ENCODE assay signal across 1 cellular context in the genomic region with DNA sequence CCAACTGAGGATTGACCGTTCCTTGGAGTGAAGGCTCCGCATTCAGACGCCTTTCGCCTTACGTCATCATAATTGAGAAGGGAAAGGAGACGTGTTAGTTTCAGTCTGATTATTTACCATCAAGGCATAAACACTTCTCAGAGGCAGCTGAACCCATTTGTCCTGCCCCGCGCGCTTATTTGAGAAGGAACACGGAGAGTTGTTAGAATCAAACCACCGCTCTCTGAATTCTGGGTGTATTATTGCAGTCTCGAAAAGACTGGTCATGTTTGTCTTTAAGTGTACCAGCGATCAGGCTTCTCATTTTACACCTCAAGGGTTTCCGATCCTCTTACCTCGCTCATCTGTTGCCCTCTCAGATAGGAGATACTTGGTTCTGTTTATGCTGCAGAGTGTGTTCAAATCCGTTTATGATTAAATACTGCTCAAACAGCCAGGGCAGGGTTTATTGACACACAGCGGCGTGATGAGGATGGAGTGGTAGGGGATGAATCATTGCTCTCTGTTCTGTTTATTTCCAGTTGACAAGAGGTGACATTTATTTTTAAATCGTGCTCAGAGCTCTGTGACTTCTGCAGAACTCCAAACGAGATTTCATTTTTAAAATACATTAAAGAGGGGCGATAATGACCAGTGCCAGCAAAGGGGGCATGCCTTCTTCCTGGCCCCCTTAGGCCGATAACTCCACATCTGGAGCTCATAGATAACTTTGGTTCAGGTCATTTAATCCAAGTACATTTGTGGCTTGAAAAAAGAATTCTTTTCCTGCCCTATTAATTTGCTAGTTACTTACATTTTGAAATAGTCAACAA.
A peak's percentile ranks its signal among the peaks of the same experiment; 100 is the strongest.
TF ChIP-seq lines count a peak whose summit lies in the region.

No MANE protein-coding gene starts in this region.

TF ChIP-seq in K562, 482 proteins besides CTCF, POLR2A, EP300 and RAD21 (continued from another document and continues in another):
- TF ChIP-seq, protein P1, sequence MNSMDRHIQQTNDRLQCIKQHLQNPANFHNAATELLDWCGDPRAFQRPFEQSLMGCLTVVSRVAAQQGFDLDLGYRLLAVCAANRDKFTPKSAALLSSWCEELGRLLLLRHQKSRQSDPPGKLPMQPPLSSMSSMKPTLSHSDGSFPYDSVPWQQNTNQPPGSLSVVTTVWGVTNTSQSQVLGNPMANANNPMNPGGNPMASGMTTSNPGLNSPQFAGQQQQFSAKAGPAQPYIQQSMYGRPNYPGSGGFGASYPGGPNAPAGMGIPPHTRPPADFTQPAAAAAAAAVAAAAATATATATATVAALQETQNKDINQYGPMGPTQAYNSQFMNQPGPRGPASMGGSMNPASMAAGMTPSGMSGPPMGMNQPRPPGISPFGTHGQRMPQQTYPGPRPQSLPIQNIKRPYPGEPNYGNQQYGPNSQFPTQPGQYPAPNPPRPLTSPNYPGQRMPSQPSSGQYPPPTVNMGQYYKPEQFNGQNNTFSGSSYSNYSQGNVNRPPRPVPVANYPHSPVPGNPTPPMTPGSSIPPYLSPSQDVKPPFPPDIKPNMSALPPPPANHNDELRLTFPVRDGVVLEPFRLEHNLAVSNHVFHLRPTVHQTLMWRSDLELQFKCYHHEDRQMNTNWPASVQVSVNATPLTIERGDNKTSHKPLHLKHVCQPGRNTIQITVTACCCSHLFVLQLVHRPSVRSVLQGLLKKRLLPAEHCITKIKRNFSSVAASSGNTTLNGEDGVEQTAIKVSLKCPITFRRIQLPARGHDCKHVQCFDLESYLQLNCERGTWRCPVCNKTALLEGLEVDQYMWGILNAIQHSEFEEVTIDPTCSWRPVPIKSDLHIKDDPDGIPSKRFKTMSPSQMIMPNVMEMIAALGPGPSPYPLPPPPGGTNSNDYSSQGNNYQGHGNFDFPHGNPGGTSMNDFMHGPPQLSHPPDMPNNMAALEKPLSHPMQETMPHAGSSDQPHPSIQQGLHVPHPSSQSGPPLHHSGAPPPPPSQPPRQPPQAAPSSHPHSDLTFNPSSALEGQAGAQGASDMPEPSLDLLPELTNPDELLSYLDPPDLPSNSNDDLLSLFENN (IDR thresholded peaks at IDR 0.05; ENCODE audit: low read depth in 2 of 2, low read length in 2 of 2): no peak
- no peak for TF ChIP-seq CBX5 (IDR thresholded peaks at IDR 0.05; ENCODE audit: borderline replicate concordance, low read depth)
- no peak for TF ChIP-seq GTF2E2 (tag; IDR thresholded peaks at IDR 0.05)
- TF ChIP-seq ZC3H11A (IDR thresholded peaks at IDR 0.05; ENCODE audit: low read depth, low read length): no peak
- TF ChIP-seq RHOXF2B (CRISPR knock-in tag; conservative IDR thresholded peaks at IDR 0.05): no peak
- TF ChIP-seq KDM4B (IDR thresholded peaks at IDR 0.05; ENCODE audit: borderline replicate concordance in 2 of 2, low read depth in 1 of 2): no peak
- TF ChIP-seq, protein P2, sequence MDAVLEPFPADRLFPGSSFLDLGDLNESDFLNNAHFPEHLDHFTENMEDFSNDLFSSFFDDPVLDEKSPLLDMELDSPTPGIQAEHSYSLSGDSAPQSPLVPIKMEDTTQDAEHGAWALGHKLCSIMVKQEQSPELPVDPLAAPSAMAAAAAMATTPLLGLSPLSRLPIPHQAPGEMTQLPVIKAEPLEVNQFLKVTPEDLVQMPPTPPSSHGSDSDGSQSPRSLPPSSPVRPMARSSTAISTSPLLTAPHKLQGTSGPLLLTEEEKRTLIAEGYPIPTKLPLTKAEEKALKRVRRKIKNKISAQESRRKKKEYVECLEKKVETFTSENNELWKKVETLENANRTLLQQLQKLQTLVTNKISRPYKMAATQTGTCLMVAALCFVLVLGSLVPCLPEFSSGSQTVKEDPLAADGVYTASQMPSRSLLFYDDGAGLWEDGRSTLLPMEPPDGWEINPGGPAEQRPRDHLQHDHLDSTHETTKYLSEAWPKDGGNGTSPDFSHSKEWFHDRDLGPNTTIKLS (IDR thresholded peaks at IDR 0.05; ENCODE audit: borderline replicate concordance, low read depth): no peak
- no peak for TF ChIP-seq PYGO2 (tag; IDR thresholded peaks at IDR 0.05)
- peak; percentile 30; the same call in 1 of the 2 replicates for TF ChIP-seq TAL1 (IDR thresholded peaks at IDR 0.05)
- TF ChIP-seq CBFA2T2 (conservative IDR thresholded peaks at IDR 0.05): 0 out of 2 replicates have a peak, but pooled peaks have one; percentile 5
- no peak for TF ChIP-seq U2AF1 (optimal IDR thresholded peaks at IDR 0.05; ENCODE audit: low read depth, low read length)
- TF ChIP-seq, protein P3, sequence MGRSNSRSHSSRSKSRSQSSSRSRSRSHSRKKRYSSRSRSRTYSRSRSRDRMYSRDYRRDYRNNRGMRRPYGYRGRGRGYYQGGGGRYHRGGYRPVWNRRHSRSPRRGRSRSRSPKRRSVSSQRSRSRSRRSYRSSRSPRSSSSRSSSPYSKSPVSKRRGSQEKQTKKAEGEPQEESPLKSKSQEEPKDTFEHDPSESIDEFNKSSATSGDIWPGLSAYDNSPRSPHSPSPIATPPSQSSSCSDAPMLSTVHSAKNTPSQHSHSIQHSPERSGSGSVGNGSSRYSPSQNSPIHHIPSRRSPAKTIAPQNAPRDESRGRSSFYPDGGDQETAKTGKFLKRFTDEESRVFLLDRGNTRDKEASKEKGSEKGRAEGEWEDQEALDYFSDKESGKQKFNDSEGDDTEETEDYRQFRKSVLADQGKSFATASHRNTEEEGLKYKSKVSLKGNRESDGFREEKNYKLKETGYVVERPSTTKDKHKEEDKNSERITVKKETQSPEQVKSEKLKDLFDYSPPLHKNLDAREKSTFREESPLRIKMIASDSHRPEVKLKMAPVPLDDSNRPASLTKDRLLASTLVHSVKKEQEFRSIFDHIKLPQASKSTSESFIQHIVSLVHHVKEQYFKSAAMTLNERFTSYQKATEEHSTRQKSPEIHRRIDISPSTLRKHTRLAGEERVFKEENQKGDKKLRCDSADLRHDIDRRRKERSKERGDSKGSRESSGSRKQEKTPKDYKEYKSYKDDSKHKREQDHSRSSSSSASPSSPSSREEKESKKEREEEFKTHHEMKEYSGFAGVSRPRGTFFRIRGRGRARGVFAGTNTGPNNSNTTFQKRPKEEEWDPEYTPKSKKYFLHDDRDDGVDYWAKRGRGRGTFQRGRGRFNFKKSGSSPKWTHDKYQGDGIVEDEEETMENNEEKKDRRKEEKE (IDR thresholded peaks at IDR 0.05; ENCODE audit: borderline replicate concordance in 1 of 2, control insufficient read depth in 1 of 2, low read depth in 2 of 2, low read length in 1 of 2): no peak
- TF ChIP-seq FOXA1 (IDR thresholded peaks at IDR 0.05; ENCODE audit: borderline replicate concordance): no peak
- no peak for TF ChIP-seq MTA2 (IDR thresholded peaks at IDR 0.05; ENCODE audit: low read depth)
- TF ChIP-seq, protein P4, sequence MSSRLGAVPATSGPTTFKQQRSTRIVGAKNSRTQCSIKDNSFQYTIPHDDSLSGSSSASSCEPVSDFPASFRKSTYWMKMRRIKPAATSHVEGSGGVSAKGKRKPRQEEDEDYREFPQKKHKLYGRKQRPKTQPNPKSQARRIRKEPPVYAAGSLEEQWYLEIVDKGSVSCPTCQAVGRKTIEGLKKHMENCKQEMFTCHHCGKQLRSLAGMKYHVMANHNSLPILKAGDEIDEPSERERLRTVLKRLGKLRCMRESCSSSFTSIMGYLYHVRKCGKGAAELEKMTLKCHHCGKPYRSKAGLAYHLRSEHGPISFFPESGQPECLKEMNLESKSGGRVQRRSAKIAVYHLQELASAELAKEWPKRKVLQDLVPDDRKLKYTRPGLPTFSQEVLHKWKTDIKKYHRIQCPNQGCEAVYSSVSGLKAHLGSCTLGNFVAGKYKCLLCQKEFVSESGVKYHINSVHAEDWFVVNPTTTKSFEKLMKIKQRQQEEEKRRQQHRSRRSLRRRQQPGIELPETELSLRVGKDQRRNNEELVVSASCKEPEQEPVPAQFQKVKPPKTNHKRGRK (tag; IDR thresholded peaks at IDR 0.05): no peak
- TF ChIP-seq MYNN (IDR thresholded peaks at IDR 0.05): no peak
- no peak for TF ChIP-seq MYNN (CRISPR knock-in tag; IDR thresholded peaks at IDR 0.05)
- no peak for TF ChIP-seq ZNF124 (CRISPR knock-in tag; IDR thresholded peaks at IDR 0.05)
- TF ChIP-seq SIN3B (IDR thresholded peaks at IDR 0.05; ENCODE audit: low read depth): no peak
- TF ChIP-seq CREM (IDR thresholded peaks at IDR 0.05; ENCODE audit: low read depth): no peak
- no peak for TF ChIP-seq PRMT5 (CRISPR knock-in tag; IDR thresholded peaks at IDR 0.05)
- no peak for TF ChIP-seq SRSF3 (IDR thresholded peaks at IDR 0.05; ENCODE audit: insufficient read depth, low read length)
- no peak for TF ChIP-seq ZNF764 (CRISPR knock-in tag; IDR thresholded peaks at IDR 0.05; ENCODE audit: low read depth)
- no peak for TF ChIP-seq CSDE1 (IDR thresholded peaks at IDR 0.05)
- no peak for TF ChIP-seq RFX1 (IDR thresholded peaks at IDR 0.05)
- TF ChIP-seq HSF4 (CRISPR knock-in tag; IDR thresholded peaks at IDR 0.05; ENCODE audit: borderline replicate concordance): no peak
- TF ChIP-seq CXXC5 (CRISPR knock-in tag; IDR thresholded peaks at IDR 0.05): no peak
- TF ChIP-seq ZSCAN29 (IDR thresholded peaks at IDR 0.05): no peak
- no peak for TF ChIP-seq EGR1 (conservative IDR thresholded peaks at IDR 0.05)
- TF ChIP-seq BCL6 (CRISPR knock-in tag; IDR thresholded peaks at IDR 0.05): no peak
- TF ChIP-seq PTTG1 (tag; IDR thresholded peaks at IDR 0.05; ENCODE audit: low read depth): no peak
- no peak for TF ChIP-seq SMAD2 (IDR thresholded peaks at IDR 0.05; ENCODE audit: low read depth, low read length)
- no peak for TF ChIP-seq BRF1 (IDR thresholded peaks at IDR 0.05; ENCODE audit: borderline replicate concordance, extremely low read depth, insufficient read length)
- no peak for TF ChIP-seq SIN3A (IDR thresholded peaks at IDR 0.05; ENCODE audit: borderline replicate concordance in 2 of 2, control insufficient read depth in 1 of 2, low read depth in 2 of 2, low read length in 2 of 2)
- no peak for TF ChIP-seq PHB (CRISPR knock-in tag; IDR thresholded peaks at IDR 0.05)
- TF ChIP-seq, protein P5, sequence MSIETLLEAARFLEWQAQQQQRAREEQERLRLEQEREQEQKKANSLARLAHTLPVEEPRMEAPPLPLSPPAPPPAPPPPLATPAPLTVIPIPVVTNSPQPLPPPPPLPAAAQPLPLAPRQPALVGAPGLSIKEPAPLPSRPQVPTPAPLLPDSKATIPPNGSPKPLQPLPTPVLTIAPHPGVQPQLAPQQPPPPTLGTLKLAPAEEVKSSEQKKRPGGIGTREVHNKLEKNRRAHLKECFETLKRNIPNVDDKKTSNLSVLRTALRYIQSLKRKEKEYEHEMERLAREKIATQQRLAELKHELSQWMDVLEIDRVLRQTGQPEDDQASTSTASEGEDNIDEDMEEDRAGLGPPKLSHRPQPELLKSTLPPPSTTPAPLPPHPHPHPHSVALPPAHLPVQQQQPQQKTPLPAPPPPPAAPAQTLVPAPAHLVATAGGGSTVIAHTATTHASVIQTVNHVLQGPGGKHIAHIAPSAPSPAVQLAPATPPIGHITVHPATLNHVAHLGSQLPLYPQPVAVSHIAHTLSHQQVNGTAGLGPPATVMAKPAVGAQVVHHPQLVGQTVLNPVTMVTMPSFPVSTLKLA (conservative IDR thresholded peaks at IDR 0.05): peak; percentile 20 to 37; a peak in 1 of 4 replicates
- peak; percentile 47; the same call in 1 of the 2 replicates for TF ChIP-seq JUND (IDR thresholded peaks at IDR 0.05; ENCODE audit: borderline replicate concordance, low read depth, low read length)
- peak; percentile 26; the same call in 1 of the 3 replicates for TF ChIP-seq JUND (tag; IDR thresholded peaks at IDR 0.05; ENCODE audit: borderline replicate concordance, low read depth, low read length)
- no peak for TF ChIP-seq SAP30 (IDR thresholded peaks at IDR 0.05; ENCODE audit: borderline replicate concordance, insufficient read depth, low read depth, low read length, poor library complexity, severe bottlenecking)
- TF ChIP-seq, protein P6, sequence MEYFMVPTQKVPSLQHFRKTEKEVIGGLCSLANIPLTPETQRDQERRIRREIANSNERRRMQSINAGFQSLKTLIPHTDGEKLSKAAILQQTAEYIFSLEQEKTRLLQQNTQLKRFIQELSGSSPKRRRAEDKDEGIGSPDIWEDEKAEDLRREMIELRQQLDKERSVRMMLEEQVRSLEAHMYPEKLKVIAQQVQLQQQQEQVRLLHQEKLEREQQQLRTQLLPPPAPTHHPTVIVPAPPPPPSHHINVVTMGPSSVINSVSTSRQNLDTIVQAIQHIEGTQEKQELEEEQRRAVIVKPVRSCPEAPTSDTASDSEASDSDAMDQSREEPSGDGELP (CRISPR knock-in tag; IDR thresholded peaks at IDR 0.05; ENCODE audit: borderline replicate concordance): no peak
- TF ChIP-seq FOXM1 (IDR thresholded peaks at IDR 0.05; ENCODE audit: low read depth): peak; percentile 40; the same call in 1 of the 2 replicates
- TF ChIP-seq FOXM1 (CRISPR knock-in tag; IDR thresholded peaks at IDR 0.05; ENCODE audit: low read depth): no peak
- no peak for TF ChIP-seq MXI1 (IDR thresholded peaks at IDR 0.05; ENCODE audit: low read depth, low read length)
- TF ChIP-seq CC2D1A (IDR thresholded peaks at IDR 0.05): no peak
- TF ChIP-seq LCOR (CRISPR knock-in tag; IDR thresholded peaks at IDR 0.05): no peak
- no peak for TF ChIP-seq RBM15 (IDR thresholded peaks at IDR 0.05; ENCODE audit: insufficient read depth, low read length)
- TF ChIP-seq, protein P7, sequence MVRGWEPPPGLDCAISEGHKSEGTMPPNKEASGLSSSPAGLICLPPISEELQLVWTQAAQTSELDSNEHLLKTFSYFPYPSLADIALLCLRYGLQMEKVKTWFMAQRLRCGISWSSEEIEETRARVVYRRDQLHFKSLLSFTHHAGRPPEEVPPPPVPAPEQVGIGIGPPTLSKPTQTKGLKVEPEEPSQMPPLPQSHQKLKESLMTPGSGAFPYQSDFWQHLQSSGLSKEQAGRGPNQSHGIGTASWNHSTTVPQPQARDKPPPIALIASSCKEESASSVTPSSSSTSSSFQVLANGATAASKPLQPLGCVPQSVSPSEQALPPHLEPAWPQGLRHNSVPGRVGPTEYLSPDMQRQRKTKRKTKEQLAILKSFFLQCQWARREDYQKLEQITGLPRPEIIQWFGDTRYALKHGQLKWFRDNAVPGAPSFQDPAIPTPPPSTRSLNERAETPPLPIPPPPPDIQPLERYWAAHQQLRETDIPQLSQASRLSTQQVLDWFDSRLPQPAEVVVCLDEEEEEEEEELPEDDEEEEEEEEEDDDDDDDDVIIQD (CRISPR knock-in tag; IDR thresholded peaks at IDR 0.05): no peak
- TF ChIP-seq ZSCAN32 (CRISPR knock-in tag; IDR thresholded peaks at IDR 0.05): no peak
- no peak for TF ChIP-seq PURB (CRISPR knock-in tag; IDR thresholded peaks at IDR 0.05; ENCODE audit: low read depth)
- TF ChIP-seq SNIP1 (IDR thresholded peaks at IDR 0.05; ENCODE audit: low read depth): no peak
- no peak for TF ChIP-seq GABPB2 (CRISPR knock-in tag; conservative IDR thresholded peaks at IDR 0.05)
- TF ChIP-seq POLR3G (IDR thresholded peaks at IDR 0.05; ENCODE audit: extremely low read depth, insufficient read length, insufficient replicate concordance): no peak
- TF ChIP-seq, protein P8, sequence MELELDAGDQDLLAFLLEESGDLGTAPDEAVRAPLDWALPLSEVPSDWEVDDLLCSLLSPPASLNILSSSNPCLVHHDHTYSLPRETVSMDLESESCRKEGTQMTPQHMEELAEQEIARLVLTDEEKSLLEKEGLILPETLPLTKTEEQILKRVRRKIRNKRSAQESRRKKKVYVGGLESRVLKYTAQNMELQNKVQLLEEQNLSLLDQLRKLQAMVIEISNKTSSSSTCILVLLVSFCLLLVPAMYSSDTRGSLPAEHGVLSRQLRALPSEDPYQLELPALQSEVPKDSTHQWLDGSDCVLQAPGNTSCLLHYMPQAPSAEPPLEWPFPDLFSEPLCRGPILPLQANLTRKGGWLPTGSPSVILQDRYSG (tag; conservative IDR thresholded peaks at IDR 0.05; ENCODE audit: low read depth): no peak
- peak; percentile 63 for TF ChIP-seq TCF3 (CRISPR knock-in tag; IDR thresholded peaks at IDR 0.05)
- TF ChIP-seq CBFA2T3 (IDR thresholded peaks at IDR 0.05): peak; percentile 68
